ENCODE assay signal across 8 cellular contexts in genomic region chr10:90709727-90710126, GRCh38.
"Had no signal": no experiment of that assay in that cellular context is flagged by ENCODE, and none has a peak within 500 bp of the region (broad histone marks: within the 10 kb centered on the region; RNA-seq: fewer than 3 reads in every experiment).

No MANE protein-coding gene starts in this region.

- H3K4me2 ChIP-seq: KMS-11 had no signal

- H3K27ac ChIP-seq: HL-60, KMS-11 had no signal

- H3K4me3 ChIP-seq: K562 had no signal

- FAIRE-seq: HepG2, HTR-8/SVneo, K562 had no signal

- DNase-seq: IMR-90, KBM-7, KG1 had no signal

- H3K9ac ChIP-seq: KMS-11 had no signal
